Comparison of ENCODE assay signal across 1 cellular context in the genomic region with DNA sequence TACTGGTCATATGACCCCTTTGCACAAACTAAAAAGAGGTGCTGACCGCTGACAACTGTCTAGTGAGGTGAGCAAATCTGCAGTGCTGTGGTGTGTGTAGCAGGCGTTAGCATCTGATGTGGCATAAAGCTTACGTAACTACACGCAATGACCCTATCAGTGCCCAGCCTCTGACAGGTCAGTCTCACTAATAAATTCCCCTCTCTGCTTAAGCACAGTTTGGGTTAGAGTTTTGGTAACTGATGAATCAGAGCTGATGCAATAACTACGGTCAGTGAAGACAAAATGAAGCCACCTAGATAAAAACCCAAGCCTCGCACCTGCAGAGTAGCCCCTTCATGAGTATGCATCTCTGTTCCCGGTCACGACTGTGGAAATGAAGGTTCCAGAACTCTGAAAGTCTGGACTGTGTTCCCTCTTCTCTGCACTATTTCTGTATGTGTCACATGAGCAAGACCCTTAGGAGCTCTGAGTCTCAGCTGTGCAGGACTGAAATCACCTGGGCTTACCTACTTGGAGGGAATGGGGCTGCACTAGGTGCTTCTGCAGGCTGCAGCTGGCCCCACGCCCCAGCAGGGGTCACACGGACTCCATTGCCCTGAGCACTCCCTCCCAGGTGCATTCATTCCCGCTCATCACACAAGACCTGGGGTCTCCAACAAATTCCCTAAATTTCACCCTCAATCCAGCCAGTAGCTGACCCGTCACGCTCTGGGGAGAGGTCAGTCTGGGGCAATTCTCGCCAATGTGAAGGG.
TF ChIP-seq lines count a peak whose summit lies in the region.

No MANE protein-coding gene starts in this region.

TF ChIP-seq in HepG2, 621 proteins besides CTCF, POLR2A, EP300 and RAD21:
- peak; percentile 48 for TF ChIP-seq STAG1 (CRISPR knock-in tag; IDR thresholded peaks at IDR 0.05)
- no peak for TF ChIP-seq TP53 (CRISPR knock-in tag; conservative IDR thresholded peaks at IDR 0.05)
